Comparison of ENCODE assay signal across 9 cellular contexts in the genomic region with DNA sequence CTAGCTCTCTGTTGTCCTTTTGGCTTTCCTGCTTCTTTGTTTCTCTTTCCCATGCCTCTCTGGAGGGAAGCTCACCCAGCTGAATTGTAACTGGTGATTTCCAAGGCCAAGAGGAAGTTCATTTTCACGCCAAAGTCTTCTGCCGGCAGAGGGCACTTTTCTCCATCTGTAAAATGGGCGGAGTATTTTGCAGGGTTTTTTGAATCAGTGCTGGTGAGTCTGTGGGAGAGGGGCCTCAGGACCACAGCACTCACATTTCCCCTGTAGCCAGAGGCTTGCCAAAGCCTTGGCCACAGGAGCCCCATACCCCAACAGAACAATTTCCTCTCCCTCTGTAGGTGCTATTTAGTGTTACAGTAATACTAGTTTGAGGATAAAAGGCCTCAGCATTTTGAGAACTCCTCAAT. TPM values are rescaled to one million over a fixed set of nuclear protein-coding genes. Genes with fewer than 3 reads are reported as not detected.
DNase-seq lines count a peak whose midpoint lies in the region; ATAC-seq, FAIRE-seq and TF ChIP-seq lines count a peak whose summit lies in the region.
"Had no signal": no experiment of that assay in that cellular context is flagged by ENCODE, and none has a peak within 500 bp of the region (broad histone marks: within the 10 kb centered on the region; RNA-seq: fewer than 3 reads in every experiment).

No MANE protein-coding gene starts in this region.

- H3K4me3 ChIP-seq in heart right ventricle (no peak overlapping the region), heart left ventricle (no peak overlapping the region), esophagus muscularis mucosa (no peak overlapping the region)
- H3K4me3 ChIP-seq: pancreas had no signal

- H3K27ac ChIP-seq in heart right ventricle: no peak overlapping the region
- H3K27ac ChIP-seq in heart left ventricle: no peak overlapping the region
- H3K27ac ChIP-seq in esophagus muscularis mucosa (replicated peaks in 1 of 4): no peak overlapping the region
- H3K27ac ChIP-seq: pancreas had no signal

- no peak for ATAC-seq in heart right ventricle
- no peak for ATAC-seq in heart left ventricle
- no peak for ATAC-seq in HG03565 (IDR thresholded peaks at IDR 0.05; ENCODE audit: unreplicated experiment)
- ATAC-seq in GM18520 (IDR thresholded peaks at IDR 0.05; ENCODE audit: unreplicated experiment): no peak

- H3K27me3 ChIP-seq in heart right ventricle: no peaks in the 10 kb centered on the region
- H3K27me3 ChIP-seq in heart left ventricle: no peaks in the 10 kb centered on the region
- H3K27me3 ChIP-seq in esophagus muscularis mucosa: no peaks in the 10 kb centered on the region
- H3K27me3 ChIP-seq: pancreas had no signal

- TF ChIP-seq CTCF in heart right ventricle (IDR thresholded peaks at IDR 0.05) (peak in 5 of 9 donors; percentile 6 to 42 (median 33)), heart left ventricle (IDR thresholded peaks at IDR 0.05) (peak in 5 of 12 donors; percentile 8 to 35 (median 23)), esophagus muscularis mucosa (IDR thresholded peaks at IDR 0.05) (no peak)

- WGBS in heart right ventricle, 2 donors: 54 to 58% methylated on average over 3 of the region's 3 CpGs
- 48 to 58% (median 54%) methylated on average over 3 of the region's 3 CpGs for WGBS in heart left ventricle, 4 donors
- WGBS in esophagus muscularis mucosa: 51% methylated on average over 3 of the region's 3 CpGs

- H3K9me3 ChIP-seq in heart right ventricle (no peaks in the 10 kb centered on the region), heart left ventricle (no peaks in the 10 kb centered on the region), esophagus muscularis mucosa (no peaks in the 10 kb centered on the region)
- H3K9me3 ChIP-seq: pancreas had no signal

- FAIRE-seq in urothelium cell line (lab: Jason Lieb, UNC): no peak
- FAIRE-seq: pancreas had no signal

- intact Hi-C loops in heart right ventricle (cut with DNase I): loop anchor here in 1 of 10 donors (10.0 kb wide), 1 partner anchor 616 kb away; no protein-coding TSS in a partner anchor
- intact Hi-C loops in heart left ventricle (cut with DNase I): loop anchor here in 1 of 10 donors (10.0 kb wide), 1 partner anchor 666 kb away; no protein-coding TSS in a partner anchor
- intact Hi-C loops in esophagus muscularis mucosa (cut with DNase I): no loop called here

- TF ChIP-seq POLR2A in heart left ventricle (IDR thresholded peaks at IDR 0.05) (no peak), erythroblast (IDR thresholded peaks at IDR 0.05; ENCODE audit: low read length) (no peak), esophagus muscularis mucosa (IDR thresholded peaks at IDR 0.05; ENCODE audit: low read depth) (no peak)

- H3K36me3 ChIP-seq in heart right ventricle: no peaks in the 10 kb centered on the region
- no peaks in the 10 kb centered on the region for H3K36me3 ChIP-seq in heart left ventricle
- H3K36me3 ChIP-seq in esophagus muscularis mucosa: no peaks in the 10 kb centered on the region
- H3K36me3 ChIP-seq: pancreas had no signal

- DNase-seq in heart right ventricle: no peak
- DNase-seq in heart left ventricle: no peak
- peak; percentile 32 for DNase-seq in UCSD-AML1 (lab: John Stamatoyannopoulos, UW; ENCODE audit: unreplicated experiment)
- DNase-seq in erythroblast (lab: John Stamatoyannopoulos, UW): peak; percentile 8 to 42
- DNase-seq in urothelium cell line (ENCODE audit: low spot score): peak; percentile 26
- DNase-seq in esophagus muscularis mucosa (ENCODE audit: extremely low spot score): no peak
- DNase-seq: pancreas had no signal

- no peak for TF ChIP-seq EP300 in esophagus muscularis mucosa (IDR thresholded peaks at IDR 0.05)

- peaks cover 0 to 15% (median 0%) of the 10 kb centered on the region in 9 donors for H3K4me1 ChIP-seq in heart right ventricle
- peaks cover 0 to 12% (median 0%) of the 10 kb centered on the region in 12 donors for H3K4me1 ChIP-seq in heart left ventricle
- peaks cover 0 to 6% (median 0%) of the 10 kb centered on the region in 4 donors for H3K4me1 ChIP-seq in esophagus muscularis mucosa
- H3K4me1 ChIP-seq: pancreas had no signal

RNA-seq across cellular contexts. Expression of a gene that starts 42.3 kb away (rescaled TPM):
- total RNA-seq in heart right ventricle: 100 to 1,000 TPM; 122 to 209 (median 176) TPM
- 100 to 1,000 TPM in 1 of 2 donors, 10 to 100 TPM in 1; 86.8 to 134 TPM for polyA plus RNA-seq in heart right ventricle
- 100 to 1,000 TPM; 133 to 208 (median 139) TPM for total RNA-seq in heart left ventricle
- polyA plus RNA-seq in heart left ventricle: 100 to 1,000 TPM in 1 of 2 donors, 10 to 100 TPM in 1; 97.2 to 115 TPM
- total RNA-seq in esophagus muscularis mucosa: 100 to 1,000 TPM; 164 to 234 (median 220) TPM

RNA-seq across cellular contexts. Expression of a gene that starts 53.1 kb away (rescaled TPM):
- total RNA-seq in heart right ventricle (10 to 100 TPM; 26.7 to 68.1 (median 43.4) TPM), heart left ventricle (100 to 1,000 TPM in 1 of 9 donors, 10 to 100 TPM in 8; 33.8 to 341 (median 39.8) TPM), esophagus muscularis mucosa (10 to 100 TPM; 20.3 to 39.2 (median 29.1) TPM)
- polyA plus RNA-seq in heart right ventricle (10 to 100 TPM; 74.3 to 94.7 TPM), heart left ventricle (10 to 100 TPM; 42.2 to 56.3 TPM)

Comparison
In these comparisons a context has a peak if more than half of its experiments do, and no peak if none do; other contexts are left out.
1. DNase-seq: peak in UCSD-AML1 (single experiment), erythroblast (2 of 2) and urothelium cell line (single experiment); none in heart right ventricle (0 of 2), heart left ventricle (0 of 5) and esophagus muscularis mucosa (single experiment).
2. CTCF ChIP-seq: peak in heart right ventricle (5 of 9); none in esophagus muscularis mucosa (0 of 3).